Comparison of ENCODE assay signal across 10 cellular contexts in genomic region chr14:68476965-68477455, GRCh38.
A peak's percentile ranks its signal among the peaks of the same experiment; 100 is the strongest.
DNase-seq lines count a peak whose midpoint lies in the region; FAIRE-seq and TF ChIP-seq lines count a peak whose summit lies in the region.
"Had no signal": no experiment of that assay in that cellular context is flagged by ENCODE, and none has a peak within 500 bp of the region (broad histone marks: within the 10 kb centered on the region; RNA-seq: fewer than 3 reads in every experiment).

No MANE protein-coding gene starts in this region.

- peak overlapping the region; percentile 31; the same call in 1 of the 2 replicates for H3K4me3 ChIP-seq in ACC112 (ENCODE audit: low read depth, low read length)
- H3K4me3 ChIP-seq in OCI-LY3 (ENCODE audit: low read length): peak overlapping the region; percentile 26
- no peak overlapping the region for H3K4me3 ChIP-seq in esophagus (ENCODE audit: low read depth in 1 of 2, low read length in 2 of 2)
- no peak overlapping the region for H3K4me3 ChIP-seq in parathyroid adenoma (ENCODE audit: low read depth, low read length)
- H3K4me3 ChIP-seq in foreskin fibroblast (ENCODE audit: low read depth in 1 of 2, low read length in 2 of 2): no peak overlapping the region

- peaks cover 35% of the 10 kb centered on the region for H3K4me1 ChIP-seq in ACC112 (ENCODE audit: control insufficient read depth, insufficient read depth, low read length, unreplicated experiment)
- peaks cover 34% of the 10 kb centered on the region for H3K4me1 ChIP-seq in OCI-LY3 (ENCODE audit: low read length)
- H3K4me1 ChIP-seq in esophagus (ENCODE audit: control insufficient read depth in 2 of 2, insufficient read depth in 2 of 2, low read length in 1 of 2): peaks cover 0 to 8% of the 10 kb centered on the region in 2 donors
- H3K4me1 ChIP-seq in parathyroid adenoma: peaks cover 28% of the 10 kb centered on the region

- H3K27me3 ChIP-seq in ACC112 (ENCODE audit: insufficient read depth, low read length) (no peaks in the 10 kb centered on the region), OCI-LY3 (ENCODE audit: low read depth, low read length) (no peaks in the 10 kb centered on the region), esophagus (ENCODE audit: control insufficient read depth in 1 of 2, insufficient read depth in 2 of 2, low read length in 2 of 2) (no peaks in the 10 kb centered on the region), parathyroid adenoma (ENCODE audit: control insufficient read depth, insufficient read depth, low read length) (no peaks in the 10 kb centered on the region)

- H4K20me1 ChIP-seq in OCI-LY3 (ENCODE audit: insufficient read depth, low read length): no peaks in the 10 kb centered on the region

- FAIRE-seq in D721Med (lab: Jason Lieb, UNC): no peak

- DNase-seq in GM13976 (ENCODE audit: low spot score) (no peak), foreskin fibroblast (no peak), D721Med (ENCODE audit: insufficient read length, low spot score) (no peak), SHP77 treated with DMSO at 0.1 percent for 48 hours (lab: John Stamatoyannopoulos, UW) (no peak)
- DNase-seq: activated CD8-positive, alpha-beta memory T cell treated with anti-CD3 and anti-CD28 coated beads for 24 hours; NCI-H1436 treated with DMSO at 0.1 percent for 48 hours had no signal

- in situ Hi-C loops in GM13976 (cut with MboI; ENCODE audit: low sequenced_read_pairs, unreplicated experiment): no loop called here

- H3K36me3 ChIP-seq in ACC112 (ENCODE audit: insufficient read depth, low read length): no peaks in the 10 kb centered on the region
- H3K36me3 ChIP-seq in OCI-LY3 (replicated peaks; ENCODE audit: low read depth, low read length): no peaks in the 10 kb centered on the region
- H3K36me3 ChIP-seq in esophagus (ENCODE audit: control insufficient read depth in 2 of 2, insufficient read depth in 2 of 2, low read length in 1 of 2): no peaks in the 10 kb centered on the region
- no peaks in the 10 kb centered on the region for H3K36me3 ChIP-seq in parathyroid adenoma (ENCODE audit: control insufficient read depth, insufficient read depth, low read length)

- H3K79me2 ChIP-seq in ACC112 (ENCODE audit: control insufficient read depth, insufficient read depth, low read length, unreplicated experiment) (no peaks in the 10 kb centered on the region), OCI-LY3 (ENCODE audit: low read length) (no peaks in the 10 kb centered on the region), parathyroid adenoma (no peaks in the 10 kb centered on the region)

- H3K27ac ChIP-seq in ACC112 (ENCODE audit: low read depth, low read length): peak overlapping the region; percentile 99
- peak overlapping the region; percentile 45; the same call in 1 of the 2 replicates for H3K27ac ChIP-seq in OCI-LY3 (ENCODE audit: low read length)
- H3K27ac ChIP-seq in esophagus (ENCODE audit: low read depth in 2 of 2, low read length in 1 of 2): peak overlapping the region; percentile 62 to 88
- H3K27ac ChIP-seq in parathyroid adenoma: peak overlapping the region; percentile 43

- WGBS in esophagus, 2 donors: 97 to 98% methylated on average over 4 of the region's 4 CpGs

- H3K9ac ChIP-seq in OCI-LY3 (ENCODE audit: low read length) (peak overlapping the region; percentile 33; the same call in 1 of the 2 replicates), parathyroid adenoma (no peak overlapping the region)

- H3K4me2 ChIP-seq in OCI-LY3 (ENCODE audit: low read length) (peak overlapping the region; percentile 53), parathyroid adenoma (ENCODE audit: low read length) (peak overlapping the region; percentile 44)

- no peak for TF ChIP-seq CTCF in OCI-LY3 (IDR thresholded peaks at IDR 0.05; ENCODE audit: low read depth, low read length)
- no peak for TF ChIP-seq CTCF in parathyroid adenoma (IDR thresholded peaks at IDR 0.05)
- TF ChIP-seq CTCF in GM13976 (IDR thresholded peaks at IDR 0.05; ENCODE audit: borderline replicate concordance, control extremely low read depth, extremely low read depth, insufficient read depth, missing control alignments): no peak
- no peak for TF ChIP-seq CTCF in foreskin fibroblast (IDR thresholded peaks at IDR 0.05; ENCODE audit: low read depth, low read length)
- no peak for TF ChIP-seq CTCF in D721Med (IDR thresholded peaks at IDR 0.05; ENCODE audit: insufficient read depth, missing control alignments)

- H3K9me3 ChIP-seq in OCI-LY3 (ENCODE audit: insufficient read depth, low read length): no peaks in the 10 kb centered on the region
- H3K9me3 ChIP-seq in esophagus (ENCODE audit: control insufficient read depth in 2 of 2, insufficient read depth in 1 of 2, low read depth in 1 of 2, low read length in 1 of 2): no peaks in the 10 kb centered on the region
- H3K9me3 ChIP-seq in parathyroid adenoma (ENCODE audit: control insufficient read depth, low read length): no peaks in the 10 kb centered on the region

- peak overlapping the region; percentile 27 for H2AFZ ChIP-seq in ACC112 (ENCODE audit: low read length, unreplicated experiment)
- H2AFZ ChIP-seq in OCI-LY3 (ENCODE audit: low read depth, low read length): 0 out of 2 replicates have a peak overlapping the region, but pooled peaks have one; percentile 35
- H2AFZ ChIP-seq in parathyroid adenoma: peak overlapping the region; percentile 31

Comparison
In these comparisons a context has a peak if more than half of its experiments do, and no peak if none do; other contexts are left out.
1. H3K27ac ChIP-seq: peak in every context shown above with its lines; median percentile 99 in ACC112; 75 in esophagus; 45 in OCI-LY3; 43 in parathyroid adenoma.
2. H3K4me3 ChIP-seq: peak in ACC112 (single experiment) and OCI-LY3 (single experiment); none in esophagus (0 of 2), parathyroid adenoma (single experiment) and foreskin fibroblast (0 of 2).
3. Peak in every context shown above with its lines, with median percentiles within 50 percentile points of each other: H2AFZ ChIP-seq.